ENCODE assay signal across 8 cellular contexts in genomic region chr12:62603811-62604098, GRCh38.
DNase-seq lines count a peak whose midpoint lies in the region; ATAC-seq and TF ChIP-seq lines count a peak whose summit lies in the region.

No MANE protein-coding gene starts in this region.

- H3K27me3 Mint-ChIP-seq in activated naive CD4-positive, alpha-beta T cell treated with anti-CD3 and anti-CD28 coated beads for 36 hours (ENCODE audit: low read depth) = no peaks in the 10 kb centered on the region
- no peaks in the 10 kb centered on the region for H3K27me3 Mint-ChIP-seq in memory B cell

- H3K4me3 ChIP-seq in body of pancreas (peak overlapping the region; percentile 78 to 88), upper lobe of left lung (peak overlapping the region; percentile 66 to 92 (median 66))

- H3K27ac ChIP-seq in body of pancreas (peak overlapping the region; percentile 87 to 99 (median 98)), upper lobe of left lung (peak overlapping the region; percentile 95 to 100 (median 98))

- H3K9me3 ChIP-seq in body of pancreas (no peaks in the 10 kb centered on the region), upper lobe of left lung (no peaks in the 10 kb centered on the region)

- H3K27me3 ChIP-seq in body of pancreas = no peaks in the 10 kb centered on the region
- H3K27me3 ChIP-seq in upper lobe of left lung = no peaks in the 10 kb centered on the region

- H3K36me3 Mint-ChIP-seq in activated naive CD4-positive, alpha-beta T cell treated with anti-CD3 and anti-CD28 coated beads for 36 hours (ENCODE audit: low read depth) = no peaks in the 10 kb centered on the region
- peaks cover 2% of the 10 kb centered on the region for H3K36me3 Mint-ChIP-seq in memory B cell

- no peak for DNase-seq in activated naive CD4-positive, alpha-beta T cell treated with anti-CD3 and anti-CD28 coated beads for 36 hours
- no peak for DNase-seq in activated naive CD4-positive, alpha-beta T cell (lab: John Stamatoyannopoulos, UW)
- no peak for DNase-seq in body of pancreas
- DNase-seq in memory B cell (ENCODE audit: low spot score in 2 of 2) = no peak
- peak in 1 of 2 donors; percentile 90 for DNase-seq in upper lobe of left lung
- DNase-seq in activated effector memory CD4-positive, alpha-beta T cell treated with Interleukin-2 at 50 U/mL for 16 hours = no peak
- no peak for DNase-seq in DMS153 treated with DMSO at 0.1 percent for 48 hours (lab: John Stamatoyannopoulos, UW; ENCODE audit: unreplicated experiment)

- 0 to 1% methylated on average over 14 of the region's 14 CpGs for WGBS in body of pancreas, 2 donors
- 0% methylated on average over 14 of the region's 14 CpGs for WGBS in upper lobe of left lung, 2 donors

- H3K4me1 Mint-ChIP-seq in activated naive CD4-positive, alpha-beta T cell treated with anti-CD3 and anti-CD28 coated beads for 36 hours (ENCODE audit: low read depth) = peaks cover 35% of the 10 kb centered on the region
- peaks cover 11% of the 10 kb centered on the region for H3K4me1 Mint-ChIP-seq in memory B cell

- H3K4me1 ChIP-seq in body of pancreas (peaks cover 19% of the 10 kb centered on the region), upper lobe of left lung (peaks cover 22 to 31% (median 25%) of the 10 kb centered on the region in 4 donors)

- CTCF ChIA-PET in activated naive CD4-positive, alpha-beta T cell treated with anti-CD3 and anti-CD28 coated beads for 36 hours (lab: Charles Lee) = interaction anchor here (0.9 to 2.1 kb wide), 7 partner anchors 10 to 193 kb away, joined by 3 to 10 read pairs (median 5); no protein-coding TSS in a partner anchor

- peak overlapping the region; percentile 99 for H3K27ac Mint-ChIP-seq in activated naive CD4-positive, alpha-beta T cell treated with anti-CD3 and anti-CD28 coated beads for 36 hours
- peak overlapping the region; percentile 100 for H3K27ac Mint-ChIP-seq in memory B cell

- H3K9me3 Mint-ChIP-seq in activated naive CD4-positive, alpha-beta T cell treated with anti-CD3 and anti-CD28 coated beads for 36 hours = no peaks in the 10 kb centered on the region
- no peaks in the 10 kb centered on the region for H3K9me3 Mint-ChIP-seq in memory B cell

- peak overlapping the region; percentile 86 for H3K4me3 Mint-ChIP-seq in activated naive CD4-positive, alpha-beta T cell treated with anti-CD3 and anti-CD28 coated beads for 36 hours
- peak overlapping the region; percentile 89 for H3K4me3 Mint-ChIP-seq in memory B cell

- intact Hi-C loops in activated naive CD4-positive, alpha-beta T cell treated with anti-CD3 and anti-CD28 coated beads for 36 hours (cut with micrococcal nuclease) = loop anchor here (1.0 to 10.0 kb wide), 6 partner anchors 29 to 1171 kb away; partner anchors contain the start of gene RXYLT1
- intact Hi-C loops in body of pancreas (cut with DNase I) = no loop called here

- no peak for TF ChIP-seq EP300 in upper lobe of left lung (IDR thresholded peaks at IDR 0.05)

- ATAC-seq in body of pancreas (no peak), memory B cell (ENCODE audit: low read depth) (no peak), upper lobe of left lung (ENCODE audit: low FRiP score in 2 of 2) (no peak), GM21360 (IDR thresholded peaks at IDR 0.05; ENCODE audit: unreplicated experiment) (no peak)

- no peak for TF ChIP-seq POLR2A in body of pancreas (IDR thresholded peaks at IDR 0.05)
- no peak for TF ChIP-seq POLR2A in upper lobe of left lung (IDR thresholded peaks at IDR 0.05)

- H3K36me3 ChIP-seq in body of pancreas (replicated peaks in 1 of 2; ENCODE audit: insufficient read depth in 1 of 2, low read depth in 2 of 2) = no peaks in the 10 kb centered on the region
- peaks cover 0 to 2% (median 0%) of the 10 kb centered on the region in 4 donors for H3K36me3 ChIP-seq in upper lobe of left lung

- TF ChIP-seq CTCF in body of pancreas (IDR thresholded peaks at IDR 0.05) (no peak), upper lobe of left lung (IDR thresholded peaks at IDR 0.05) (no peak)
